ENCODE assay signal across 10 cellular contexts in genomic region chr3:46946416-46946815, GRCh38. TPM values are rescaled to one million over a fixed set of nuclear protein-coding genes. Genes with fewer than 3 reads are reported as not detected.
DNase-seq lines count a peak whose midpoint lies in the region; ATAC-seq lines count a peak whose summit lies in the region.
"Had no signal": no experiment of that assay in that cellular context is flagged by ENCODE, and none has a peak within 500 bp of the region (broad histone marks: within the 10 kb centered on the region; RNA-seq: fewer than 3 reads in every experiment).

No MANE protein-coding gene starts in this region.

- no peaks in the 10 kb centered on the region for H3K27me3 Mint-ChIP-seq in activated CD4-positive, alpha-beta T cell treated with anti-CD3 and anti-CD28 coated beads, Interleukin-2, amount 10 ng/mL, durations not matched to agents 24 days and 14 days
- no peaks in the 10 kb centered on the region for H3K27me3 Mint-ChIP-seq in activated naive CD8-positive, alpha-beta T cell treated with anti-CD3 and anti-CD28 coated beads for 36 hours

- no peak for DNase-seq in activated CD4-positive, alpha-beta T cell treated with anti-CD3 and anti-CD28 coated beads, Interleukin-2, amount 10 ng/mL, durations not matched to agents 24 days and 14 days
- DNase-seq in activated CD4-positive, alpha-beta T cell treated with anti-CD3 and anti-CD28 coated beads, Interleukin-2, amount 50 U/mL, for 1 hour, result no peak
- DNase-seq in activated naive CD8-positive, alpha-beta T cell treated with anti-CD3 and anti-CD28 coated beads for 36 hours, result no peak
- DNase-seq in kidney tubule cell (ENCODE audit: low spot score), result peak; percentile 92
- DNase-seq in stimulated activated effector memory CD8-positive, alpha-beta T cell treated with anti-CD3 and anti-CD28 coated beads, Interleukin-12 subunit alpha, Interleukin-12 subunit beta, amount 100 ng/mL, for 72 hours (ENCODE audit: low spot score in 2 of 2), result no peak
- no peak for DNase-seq in NCI-H1105 (lab: John Stamatoyannopoulos, UW)
- DNase-seq in CD1c-positive myeloid dendritic cell (ENCODE audit: extremely low spot score), result no peak
- no peak for DNase-seq in GM19240 (ENCODE audit: insufficient read length, low spot score)
- DNase-seq: NCI-H510A treated with DMSO at 0.1 percent for 48 hours; stimulated activated CD4-positive, alpha-beta T cell treated with anti-CD3 and anti-CD28 coated beads, Interleukin-2, amount 100 ng/mL, for 48 hours had no signal

- no peaks in the 10 kb centered on the region for H3K9me3 Mint-ChIP-seq in activated CD4-positive, alpha-beta T cell treated with anti-CD3 and anti-CD28 coated beads, Interleukin-2, amount 10 ng/mL, durations not matched to agents 24 days and 14 days
- no peaks in the 10 kb centered on the region for H3K9me3 Mint-ChIP-seq in activated naive CD8-positive, alpha-beta T cell treated with anti-CD3 and anti-CD28 coated beads for 36 hours
- no peaks in the 10 kb centered on the region for H3K9me3 Mint-ChIP-seq in stimulated activated effector memory CD8-positive, alpha-beta T cell treated with anti-CD3 and anti-CD28 coated beads, Interleukin-12 subunit alpha, Interleukin-12 subunit beta, amount 100 ng/mL, for 72 hours

- ATAC-seq in stimulated activated effector memory CD8-positive, alpha-beta T cell treated with anti-CD3 and anti-CD28 coated beads, Interleukin-12 subunit alpha, Interleukin-12 subunit beta, amount 100 ng/mL, for 72 hours, result no peak

- intact Hi-C loops in activated CD4-positive, alpha-beta T cell treated with anti-CD3 and anti-CD28 coated beads, Interleukin-2, amount 10 ng/mL, durations not matched to agents 24 days and 14 days (cut with micrococcal nuclease), result loop anchor here (5.0 kb wide), 1 partner anchor 71 kb away; no protein-coding TSS in a partner anchor

- H3K4me3 Mint-ChIP-seq in activated CD4-positive, alpha-beta T cell treated with anti-CD3 and anti-CD28 coated beads, Interleukin-2, amount 10 ng/mL, durations not matched to agents 24 days and 14 days, result no peak overlapping the region
- no peak overlapping the region for H3K4me3 Mint-ChIP-seq in activated naive CD8-positive, alpha-beta T cell treated with anti-CD3 and anti-CD28 coated beads for 36 hours
- H3K4me3 Mint-ChIP-seq in stimulated activated effector memory CD8-positive, alpha-beta T cell treated with anti-CD3 and anti-CD28 coated beads, Interleukin-12 subunit alpha, Interleukin-12 subunit beta, amount 100 ng/mL, for 72 hours, result peak overlapping the region; percentile 73

- peaks cover 37% of the 10 kb centered on the region for H3K36me3 Mint-ChIP-seq in activated CD4-positive, alpha-beta T cell treated with anti-CD3 and anti-CD28 coated beads, Interleukin-2, amount 10 ng/mL, durations not matched to agents 24 days and 14 days (ENCODE audit: low read depth)
- H3K36me3 Mint-ChIP-seq in activated naive CD8-positive, alpha-beta T cell treated with anti-CD3 and anti-CD28 coated beads for 36 hours, result peaks cover 33% of the 10 kb centered on the region
- H3K36me3 Mint-ChIP-seq in stimulated activated effector memory CD8-positive, alpha-beta T cell treated with anti-CD3 and anti-CD28 coated beads, Interleukin-12 subunit alpha, Interleukin-12 subunit beta, amount 100 ng/mL, for 72 hours, result peaks cover 59% of the 10 kb centered on the region

- H3K4me1 Mint-ChIP-seq in activated CD4-positive, alpha-beta T cell treated with anti-CD3 and anti-CD28 coated beads, Interleukin-2, amount 10 ng/mL, durations not matched to agents 24 days and 14 days, result peaks cover 63% of the 10 kb centered on the region
- peaks cover 60% of the 10 kb centered on the region for H3K4me1 Mint-ChIP-seq in activated naive CD8-positive, alpha-beta T cell treated with anti-CD3 and anti-CD28 coated beads for 36 hours
- H3K4me1 Mint-ChIP-seq in stimulated activated effector memory CD8-positive, alpha-beta T cell treated with anti-CD3 and anti-CD28 coated beads, Interleukin-12 subunit alpha, Interleukin-12 subunit beta, amount 100 ng/mL, for 72 hours, result peaks cover 89% of the 10 kb centered on the region

- peak overlapping the region; percentile 94 for H3K27ac Mint-ChIP-seq in activated CD4-positive, alpha-beta T cell treated with anti-CD3 and anti-CD28 coated beads, Interleukin-2, amount 10 ng/mL, durations not matched to agents 24 days and 14 days
- peak overlapping the region; percentile 78 for H3K27ac Mint-ChIP-seq in activated naive CD8-positive, alpha-beta T cell treated with anti-CD3 and anti-CD28 coated beads for 36 hours
- H3K27ac Mint-ChIP-seq in stimulated activated effector memory CD8-positive, alpha-beta T cell treated with anti-CD3 and anti-CD28 coated beads, Interleukin-12 subunit alpha, Interleukin-12 subunit beta, amount 100 ng/mL, for 72 hours, result peak overlapping the region; percentile 90

RNA-seq across cellular contexts. Expression of gene CCDC12, which starts 30.1 kb away (rescaled TPM):
- total RNA-seq in activated CD4-positive, alpha-beta T cell treated with anti-CD3 and anti-CD28 coated beads, Interleukin-2, amount 10 ng/mL, durations not matched to agents 24 days and 14 days, result 55.3 and 66.2 TPM in 2 replicates
- 10 to 100 TPM; 48.8 to 55.4 TPM for total RNA-seq in activated naive CD8-positive, alpha-beta T cell treated with anti-CD3 and anti-CD28 coated beads for 36 hours

RNA-seq across cellular contexts. Expression of gene NBEAL2, which starts 33.0 kb away (rescaled TPM):
- 115 and 119 TPM in 2 replicates for total RNA-seq in activated CD4-positive, alpha-beta T cell treated with anti-CD3 and anti-CD28 coated beads, Interleukin-2, amount 10 ng/mL, durations not matched to agents 24 days and 14 days
- 10 to 100 TPM; 63.1 to 67.4 TPM for total RNA-seq in activated naive CD8-positive, alpha-beta T cell treated with anti-CD3 and anti-CD28 coated beads for 36 hours
